ENCODE assay signal across 18 cellular contexts in genomic region chr2:217379807-217380206, GRCh38.
"Had no signal": no experiment of that assay in that cellular context is flagged by ENCODE, and none has a peak within 500 bp of the region (broad histone marks: within the 10 kb centered on the region; RNA-seq: fewer than 3 reads in every experiment).

No MANE protein-coding gene starts in this region.

- DNase-seq: activated CD4-positive, alpha-beta memory T cell treated with anti-CD3 and anti-CD28 coated beads, Interleukin-2, amount 10 ng/mL, durations not matched to agents 7 days and 5 days; activated CD4-positive, alpha-beta T cell treated with anti-CD3 and anti-CD28 coated beads for 1 hour; activated CD4-positive, alpha-beta T cell treated with anti-CD3 and anti-CD28 coated beads for 4 hours; activated CD4-positive, alpha-beta T cell treated with anti-CD3 and anti-CD28 coated beads, Interleukin-2, amount 10 ng/mL, durations not matched to agents 7 days and 5 days; activated CD4-positive, alpha-beta T cell treated with anti-CD3 and anti-CD28 coated beads, Interleukin-2, amount 50 U/mL, for 4 hours; activated CD8-positive, alpha-beta memory T cell treated with anti-CD3 and anti-CD28 coated beads, Interleukin-2, amount 50 U/mL, for 48 hours; activated effector memory CD4-positive, alpha-beta T cell treated with Interleukin-2 at 50 U/mL for 16 hours; activated gamma-delta T cell treated with Interleukin-2 at 50 U/mL for 16 hours; activated naive CD4-positive, alpha-beta T cell treated with Interleukin-2 at 50 U/mL for 16 hours; activated naive CD8-positive, alpha-beta T cell treated with anti-CD3 and anti-CD28 coated beads, Interleukin-2, amount 10 ng/mL, durations not matched to agents 7 days and 5 days; activated T-cell treated with anti-CD3 and anti-CD28 coated beads, Interleukin-2, amount 50 U/mL, for 4 hours; central memory CD4-positive, alpha-beta T cell; colonic mucosa; effector CD8-positive, alpha-beta T cell; esophagus squamous epithelium; foreskin melanocyte; T-cell; T-helper 9 cell had no signal
